In the genomic region with DNA sequence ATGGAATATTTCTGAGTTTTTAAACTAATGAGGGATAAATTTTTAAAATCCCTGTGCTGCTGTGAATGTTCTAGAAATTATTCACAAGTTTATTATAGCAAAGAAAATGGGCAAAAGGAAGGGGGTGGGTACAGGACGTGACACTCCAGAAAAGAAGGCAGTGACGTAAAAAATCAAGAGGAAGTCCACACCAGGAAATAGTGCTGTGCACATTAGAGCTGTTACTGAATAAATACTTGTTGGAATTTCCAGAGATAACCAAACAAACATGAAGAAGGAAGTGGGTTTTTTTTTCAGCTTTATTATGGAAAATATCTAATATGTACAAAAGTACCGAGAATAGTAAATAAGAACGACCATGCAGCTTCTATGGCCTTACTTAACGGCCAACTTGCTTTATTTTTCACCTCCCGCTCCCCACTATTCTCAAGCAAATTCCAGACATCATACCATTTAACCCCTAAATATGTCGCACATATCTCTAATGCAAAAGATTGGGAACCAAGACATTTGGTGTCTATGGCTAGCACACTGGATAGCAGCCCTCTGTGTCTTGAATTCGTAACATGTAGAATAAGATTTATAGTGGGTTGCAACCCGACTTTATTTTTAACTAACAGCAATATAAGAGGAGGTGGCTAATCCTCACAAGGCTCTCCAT, we compare ENCODE assay signal across 1 cellular context.
TF ChIP-seq lines count a peak whose summit lies in the region.

No MANE protein-coding gene starts in this region.

TF ChIP-seq in endothelial cell of umbilical vein, 7 proteins besides CTCF, POLR2A, EP300 and RAD21 (continued from another document):
- TF ChIP-seq EZH2 (IDR thresholded peaks at IDR 0.05; ENCODE audit: borderline replicate concordance, low read depth, low read length, severe bottlenecking) (no peak), GATA2 (IDR thresholded peaks at IDR 0.05; ENCODE audit: insufficient read depth, insufficient read length, low read depth, low read length) (no peak), MYC (IDR thresholded peaks at IDR 0.05; ENCODE audit: low read depth, low read length) (no peak)
- TF ChIP-seq, protein P1, sequence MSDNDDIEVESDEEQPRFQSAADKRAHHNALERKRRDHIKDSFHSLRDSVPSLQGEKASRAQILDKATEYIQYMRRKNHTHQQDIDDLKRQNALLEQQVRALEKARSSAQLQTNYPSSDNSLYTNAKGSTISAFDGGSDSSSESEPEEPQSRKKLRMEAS (IDR thresholded peaks at IDR 0.05; ENCODE audit: insufficient read depth, insufficient read length) = no peak
